Comparison of ENCODE assay signal across 19 cellular contexts in genomic region chr19:20925481-20925880, GRCh38. TPM values are rescaled to one million over a fixed set of nuclear protein-coding genes. Genes with fewer than 3 reads are reported as not detected.
DNase-seq lines count a peak whose midpoint lies in the region; ATAC-seq and TF ChIP-seq lines count a peak whose summit lies in the region.
"Had no signal": no experiment of that assay in that cellular context is flagged by ENCODE, and none has a peak within 500 bp of the region (broad histone marks: within the 10 kb centered on the region; RNA-seq: fewer than 3 reads in every experiment).

No MANE protein-coding gene starts in this region.

- peaks cover 28 to 61% (median 57%) of the 10 kb centered on the region in 11 experiments for H3K36me3 ChIP-seq in BLaER1 treated with 17β-estradiol and CSF1 and Interleukin-3, amounts not matched to agents 10 nM and 100 nM

- no peak for ATAC-seq in CD4-positive, alpha-beta T cell (ENCODE audit: poor library complexity)
- ATAC-seq in activated B cell treated with CpG ODN at 0.5 μM for 24 hours (ENCODE audit: low read depth) (no peak), HG02938 (IDR thresholded peaks at IDR 0.05; ENCODE audit: unreplicated experiment) (no peak)
- ATAC-seq: Right ventricle myocardium inferior had no signal

- H4K20me1 ChIP-seq in BLaER1 treated with 17β-estradiol and CSF1 and Interleukin-3, amounts not matched to agents 10 nM and 100 nM: no peaks in the 10 kb centered on the region

- no peak overlapping the region for H3K27ac ChIP-seq in BLaER1 treated with 17β-estradiol and CSF1 and Interleukin-3, amounts not matched to agents 10 nM and 100 nM
- H3K27ac ChIP-seq in CD4-positive, alpha-beta T cell (ENCODE audit: low read depth, low read length): no peak overlapping the region

- no peak overlapping the region for H3K9ac ChIP-seq in BLaER1 treated with 17β-estradiol and CSF1 and Interleukin-3, amounts not matched to agents 10 nM and 100 nM

- no peaks in the 10 kb centered on the region for H3K9me3 Mint-ChIP-seq in CD4-positive, alpha-beta T cell
- H3K9me3 Mint-ChIP-seq in activated B cell treated with CpG ODN at 0.5 μM for 24 hours (no peaks in the 10 kb centered on the region), neural crest cell (peaks cover 5% of the 10 kb centered on the region), CD14-positive monocyte (peaks cover 20 to 78% (median 71%) of the 10 kb centered on the region in 7 donors)
- peaks cover 26% of the 10 kb centered on the region for H3K9me3 Mint-ChIP-seq in activated CD4-positive, alpha-beta memory T cell treated with anti-CD3 and anti-CD28 coated beads, Interleukin-2, amount 10 ng/mL, durations not matched to agents 7 days and 5 days
- H3K9me3 Mint-ChIP-seq: CD4-positive, alpha-beta memory T cell had no signal

- H3K4me1 Mint-ChIP-seq in CD4-positive, alpha-beta T cell (ENCODE audit: low read depth): peaks cover 26% of the 10 kb centered on the region
- H3K4me1 Mint-ChIP-seq in activated B cell treated with CpG ODN at 0.5 μM for 24 hours (peaks cover 13% of the 10 kb centered on the region), neural crest cell (peaks cover 47% of the 10 kb centered on the region), CD14-positive monocyte (peaks cover 11% of the 10 kb centered on the region)
- H3K4me1 Mint-ChIP-seq in activated CD4-positive, alpha-beta memory T cell treated with anti-CD3 and anti-CD28 coated beads, Interleukin-2, amount 10 ng/mL, durations not matched to agents 7 days and 5 days: peaks cover 19% of the 10 kb centered on the region

- H3K27me3 ChIP-seq in BLaER1 treated with 17β-estradiol and CSF1 and Interleukin-3, amounts not matched to agents 10 nM and 100 nM: no peaks in the 10 kb centered on the region
- no peaks in the 10 kb centered on the region for H3K27me3 ChIP-seq in CD4-positive, alpha-beta T cell (ENCODE audit: control insufficient read depth, insufficient read depth, low read length)

- H3K4me3 Mint-ChIP-seq in CD4-positive, alpha-beta T cell: peak overlapping the region; percentile 48
- peak overlapping the region; percentile 6 for H3K4me3 Mint-ChIP-seq in activated B cell treated with CpG ODN at 0.5 μM for 24 hours
- peak overlapping the region; percentile 100 for H3K4me3 Mint-ChIP-seq in neural crest cell
- H3K4me3 Mint-ChIP-seq in CD14-positive monocyte: no peak overlapping the region
- no peak overlapping the region for H3K4me3 Mint-ChIP-seq in activated CD4-positive, alpha-beta memory T cell treated with anti-CD3 and anti-CD28 coated beads, Interleukin-2, amount 10 ng/mL, durations not matched to agents 7 days and 5 days

- H3K27me3 Mint-ChIP-seq in CD4-positive, alpha-beta T cell: no peaks in the 10 kb centered on the region
- no peaks in the 10 kb centered on the region for H3K27me3 Mint-ChIP-seq in activated B cell treated with CpG ODN at 0.5 μM for 24 hours
- no peaks in the 10 kb centered on the region for H3K27me3 Mint-ChIP-seq in neural crest cell (ENCODE audit: low read depth)
- peaks cover 0 to 4% (median 2%) of the 10 kb centered on the region in 3 donors for H3K27me3 Mint-ChIP-seq in CD14-positive monocyte (ENCODE audit: low read depth in 3 of 3)
- no peaks in the 10 kb centered on the region for H3K27me3 Mint-ChIP-seq in activated CD4-positive, alpha-beta memory T cell treated with anti-CD3 and anti-CD28 coated beads, Interleukin-2, amount 10 ng/mL, durations not matched to agents 7 days and 5 days
- H3K27me3 Mint-ChIP-seq: CD4-positive, alpha-beta memory T cell had no signal

- no peak for TF ChIP-seq CTCF in CD4-positive, alpha-beta T cell (IDR thresholded peaks at IDR 0.05)
- TF ChIP-seq CTCF in activated B cell treated with CpG ODN at 0.5 μM for 24 hours (IDR thresholded peaks at IDR 0.05): no peak
- no peak for TF ChIP-seq CTCF in neural crest cell (conservative IDR thresholded peaks at IDR 0.05)
- TF ChIP-seq CTCF in CD14-positive monocyte (IDR thresholded peaks at IDR 0.05): no peak

- intact Hi-C loops in CD4-positive, alpha-beta T cell (cut with DNase I, micrococcal nuclease): loop anchor here in 1 of 2 experiments (10.0 kb wide), 2 partner anchors 261 to 579 kb away; partner anchors contain the start of genes ZNF429 and ZNF626
- intact Hi-C loops in activated B cell treated with CpG ODN at 0.5 μM for 24 hours (cut with micrococcal nuclease) (loop anchor here (10.0 kb wide), 3 partner anchors 151 to 839 kb away; partner anchors contain the start of genes ZNF100 and ZNF66), CD14-positive monocyte (cut with micrococcal nuclease) (no loop called here)

- peaks cover 23% of the 10 kb centered on the region for H3K36me3 Mint-ChIP-seq in CD4-positive, alpha-beta T cell (ENCODE audit: low read depth)
- peaks cover 16% of the 10 kb centered on the region for H3K36me3 Mint-ChIP-seq in activated B cell treated with CpG ODN at 0.5 μM for 24 hours (ENCODE audit: low read depth)
- peaks cover 35% of the 10 kb centered on the region for H3K36me3 Mint-ChIP-seq in neural crest cell (ENCODE audit: low read depth)
- peaks cover 14 to 18% of the 10 kb centered on the region in 2 donors for H3K36me3 Mint-ChIP-seq in CD14-positive monocyte
- H3K36me3 Mint-ChIP-seq in activated CD4-positive, alpha-beta memory T cell treated with anti-CD3 and anti-CD28 coated beads, Interleukin-2, amount 10 ng/mL, durations not matched to agents 7 days and 5 days (ENCODE audit: low read depth): peaks cover 57% of the 10 kb centered on the region

- CTCF ChIA-PET in CD4-positive, alpha-beta T cell (lab: Charles Lee): no interaction called here
- CTCF ChIA-PET in activated B cell treated with CpG ODN at 0.5 μM for 24 hours (lab: Charles Lee): no interaction called here
- CTCF ChIA-PET in activated CD4-positive, alpha-beta memory T cell treated with anti-CD3 and anti-CD28 coated beads, Interleukin-2, amount 10 ng/mL, durations not matched to agents 7 days and 5 days (lab: Charles Lee): no interaction called here

- H3K9me3 ChIP-seq in BLaER1 treated with 17β-estradiol and CSF1 and Interleukin-3, amounts not matched to agents 10 nM and 100 nM (replicated peaks in 1 of 11): peaks cover 54 to 74% (median 66%) of the 10 kb centered on the region in 11 experiments
- H3K9me3 ChIP-seq in CD4-positive, alpha-beta T cell (ENCODE audit: control insufficient read depth, low read length): no peaks in the 10 kb centered on the region

- H3K4me3 ChIP-seq in BLaER1 treated with 17β-estradiol and CSF1 and Interleukin-3, amounts not matched to agents 10 nM and 100 nM: peak overlapping the region in 6 of 10 experiments; percentile 12 to 83 (median 79); a peak in 6 of 20 replicates

- no peak overlapping the region for H3K27ac Mint-ChIP-seq in CD4-positive, alpha-beta T cell
- H3K27ac Mint-ChIP-seq in activated B cell treated with CpG ODN at 0.5 μM for 24 hours (no peak overlapping the region), neural crest cell (ENCODE audit: unreplicated experiment) (no peak overlapping the region), CD14-positive monocyte (no peak overlapping the region)
- no peak overlapping the region for H3K27ac Mint-ChIP-seq in activated CD4-positive, alpha-beta memory T cell treated with anti-CD3 and anti-CD28 coated beads, Interleukin-2, amount 10 ng/mL, durations not matched to agents 7 days and 5 days
- H3K27ac Mint-ChIP-seq: HFFc6 had no signal

- H3K4me2 ChIP-seq in BLaER1 treated with 17β-estradiol and CSF1 and Interleukin-3, amounts not matched to agents 10 nM and 100 nM: 0 out of 22 replicates have a peak overlapping the region, but pooled peaks of 2 of the 11 experiments have one; percentile 79 to 81

- peaks cover 6 to 18% (median 15%) of the 10 kb centered on the region in 10 experiments; a peak in 17 of 20 replicates for H3K4me1 ChIP-seq in BLaER1 treated with 17β-estradiol and CSF1 and Interleukin-3, amounts not matched to agents 10 nM and 100 nM

- POLR2A ChIA-PET in CD4-positive, alpha-beta T cell (lab: Charles Lee): no interaction called here
- POLR2A ChIA-PET in activated B cell treated with CpG ODN at 0.5 μM for 24 hours (lab: Charles Lee): no interaction called here
- POLR2A ChIA-PET in activated CD4-positive, alpha-beta memory T cell treated with anti-CD3 and anti-CD28 coated beads, Interleukin-2, amount 10 ng/mL, durations not matched to agents 7 days and 5 days (lab: Charles Lee): interaction anchor here (1.1 kb wide), 1 partner anchor 12 kb away, joined by 3 read pairs; no protein-coding TSS in a partner anchor

- no peak for DNase-seq in CD4-positive, alpha-beta T cell
- DNase-seq in activated B cell treated with CpG ODN at 0.5 μM for 24 hours (no peak), neural crest cell (ENCODE audit: low read depth, low spot score) (no peak), CD14-positive monocyte (ENCODE audit: low spot score) (no peak)
- no peak for DNase-seq in activated CD4-positive, alpha-beta memory T cell treated with anti-CD3 and anti-CD28 coated beads, Interleukin-2, amount 10 ng/mL, durations not matched to agents 7 days and 5 days
- DNase-seq: ACHN; Calu3; CD4-positive, alpha-beta memory T cell; HFFc6; KG1; MV-4-11; NCI-H1417 treated with DMSO at 0.1 percent for 48 hours; NCI-H187 treated with DMSO at 0.1 percent for 48 hours; NCI-H2227 treated with DMSO at 0.1 percent for 48 hours; NCI-H510A treated with DMSO at 0.1 percent for 48 hours; NCI-H774 had no signal

RNA-seq across cellular contexts. Expression of gene ZNF85, which starts 2.4 kb away (rescaled TPM):
- 1 to 10 TPM; 3.4 to 4.7 TPM for total RNA-seq in CD4-positive, alpha-beta T cell
- total RNA-seq in activated B cell treated with CpG ODN at 0.5 μM for 24 hours: 15.0 and 18.1 TPM in 2 replicates
- 24.4 and 27.2 TPM in 2 replicates for total RNA-seq in neural crest cell
- 1 to 10 TPM in 1 of 2 donors, under 1 TPM in 1; 0.85 to 2.8 TPM for polyA plus RNA-seq in CD14-positive monocyte
- 10 to 100 TPM; 16.4 to 17.2 TPM for total RNA-seq in activated CD4-positive, alpha-beta memory T cell treated with anti-CD3 and anti-CD28 coated beads, Interleukin-2, amount 10 ng/mL, durations not matched to agents 7 days and 5 days

Comparison
In these comparisons a context has a peak if more than half of its experiments do, and no peak if none do; other contexts are left out.
1. H3K4me3 Mint-ChIP-seq: peak in CD4-positive, alpha-beta T cell (single experiment), activated B cell treated with CpG ODN at 0.5 μM for 24 hours (single experiment) and neural crest cell (single experiment); none in CD14-positive monocyte (0 of 2) and activated CD4-positive, alpha-beta memory T cell treated with anti-CD3 and anti-CD28 coated beads, Interleukin-2, amount 10 ng/mL, durations not matched to agents 7 days and 5 days (single experiment).